ENCODE assay signal across 32 cellular contexts in the genomic region with DNA sequence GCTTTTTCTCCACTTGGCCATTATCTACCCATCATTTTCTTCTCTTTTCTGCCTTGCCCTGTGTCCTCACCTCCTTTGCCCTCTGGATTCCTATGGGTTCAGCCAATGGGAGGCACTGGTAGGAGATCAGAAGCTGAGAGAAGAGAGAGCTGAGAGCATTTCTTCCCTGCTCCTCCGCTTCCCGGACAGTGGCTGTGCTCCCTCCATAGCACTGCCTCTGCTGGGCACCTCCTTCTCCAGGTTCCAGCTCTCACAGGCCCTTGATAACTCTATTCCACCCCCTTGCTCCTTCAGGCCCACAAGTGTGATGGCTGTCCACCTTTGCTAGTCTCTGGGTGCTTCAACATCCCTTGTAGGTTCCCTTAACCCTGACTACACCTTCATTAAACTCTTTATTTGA.
"Had no signal": no experiment of that assay in that cellular context is flagged by ENCODE, and none has a peak within 500 bp of the region (broad histone marks: within the 10 kb centered on the region; RNA-seq: fewer than 3 reads in every experiment).

No MANE protein-coding gene starts in this region.

- H3K27ac Mint-ChIP-seq: immature natural killer cell; naive thymus-derived CD8-positive, alpha-beta T cell; nephron; progenitor cell of endocrine pancreas; stimulated activated memory B cell treated with anti-CD40 and anti-IgM and Interleukin-4, amounts not matched to agents 10 μg/mL and 1 μg/mL and 100 μg/mL, for 72 hours; stimulated activated naive CD8-positive, alpha-beta T cell treated with anti-CD3 and anti-CD28 coated beads, Interleukin-15, amount 100 ng/mL, for 72 hours had no signal

- H3K9me3 ChIP-seq: left lung, lower lobe of right lung, neutrophil, ovary, right atrium auricular region, right lobe of liver, testis, thyroid gland, transverse colon, upper lobe of right lung had no signal

- H3K4me3 Mint-ChIP-seq: immature natural killer cell; naive thymus-derived CD8-positive, alpha-beta T cell; nephron; neural crest cell; stimulated activated memory B cell treated with anti-CD40 and anti-IgM and Interleukin-4, amounts not matched to agents 10 μg/mL and 1 μg/mL and 100 μg/mL, for 72 hours; stimulated activated naive CD8-positive, alpha-beta T cell treated with anti-CD3 and anti-CD28 coated beads, Interleukin-15, amount 100 ng/mL, for 72 hours had no signal

- H3K27me3 ChIP-seq: ovary, right atrium auricular region, right lobe of liver, testis, thyroid gland, transverse colon had no signal

- ATAC-seq: left colon; left lung; lower lobe of right lung; naive thymus-derived CD8-positive, alpha-beta T cell; right lobe of liver; stimulated activated memory B cell treated with anti-CD40 and anti-IgM and Interleukin-4, amounts not matched to agents 10 μg/mL and 1 μg/mL and 100 μg/mL, for 72 hours; stimulated activated naive CD8-positive, alpha-beta T cell treated with anti-CD3 and anti-CD28 coated beads, Interleukin-15, amount 100 ng/mL, for 72 hours; upper lobe of right lung had no signal

- H3K27ac ChIP-seq: left lung, lower lobe of right lung, neutrophil, ovary, right atrium auricular region, right lobe of liver, testis, thyroid gland, transverse colon, upper lobe of right lung had no signal

- H3K36me3 Mint-ChIP-seq: immature natural killer cell; naive thymus-derived CD8-positive, alpha-beta T cell; stimulated activated memory B cell treated with anti-CD40 and anti-IgM and Interleukin-4, amounts not matched to agents 10 μg/mL and 1 μg/mL and 100 μg/mL, for 72 hours had no signal

- FAIRE-seq: islet of Langerhans, kidney, urothelium cell line had no signal

- DNase-seq: hypothalamus; immature natural killer cell; kidney; left colon; left lung; lower lobe of right lung; mammary epithelial cell; mesenchymal stem cell; naive thymus-derived CD8-positive, alpha-beta T cell; occipital lobe; ovary; right lobe of liver; stimulated activated CD4-positive, alpha-beta T cell treated with anti-CD3 and anti-CD28 coated beads, Interleukin-1b, Interleukin-23, amount 100 ng/mL, for 48 hours; stimulated activated CD4-positive, alpha-beta T cell treated with anti-CD3 and anti-CD28 coated beads, Interleukin-2, amount 100 ng/mL, for 48 hours; stimulated activated CD4-positive, alpha-beta T cell treated with anti-CD3 and anti-CD28 coated beads, Interleukin-4, amount 100 ng/mL, for 4 hours; stimulated activated CD8-positive, alpha-beta memory T cell treated with anti-CD3 and anti-CD28 coated beads, Interleukin-4, amount 100 ng/mL, for 48 hours; stimulated activated naive CD4-positive, alpha-beta T cell treated with Interleukin-2 at 50 U/mL for 16 hours; stimulated activated naive CD8-positive, alpha-beta T cell treated with anti-CD3 and anti-CD28 coated beads, Interleukin-15, amount 100 ng/mL, for 72 hours; substantia nigra; testis; thyroid gland; transverse colon; upper lobe of right lung had no signal

- H3K4me1 Mint-ChIP-seq: immature natural killer cell; naive thymus-derived CD8-positive, alpha-beta T cell; nephron; neural crest cell; stimulated activated memory B cell treated with anti-CD40 and anti-IgM and Interleukin-4, amounts not matched to agents 10 μg/mL and 1 μg/mL and 100 μg/mL, for 72 hours; stimulated activated naive CD8-positive, alpha-beta T cell treated with anti-CD3 and anti-CD28 coated beads, Interleukin-15, amount 100 ng/mL, for 72 hours had no signal

- H3K4me1 ChIP-seq: left lung, lower lobe of right lung, right atrium auricular region, right lobe of liver, testis, thyroid gland, transverse colon, upper lobe of right lung had no signal

- H3K9me3 Mint-ChIP-seq: naive thymus-derived CD8-positive, alpha-beta T cell; nephron; neural crest cell; stimulated activated memory B cell treated with anti-CD40 and anti-IgM and Interleukin-4, amounts not matched to agents 10 μg/mL and 1 μg/mL and 100 μg/mL, for 72 hours; stimulated activated naive CD8-positive, alpha-beta T cell treated with anti-CD3 and anti-CD28 coated beads, Interleukin-15, amount 100 ng/mL, for 72 hours had no signal

- H3K4me3 ChIP-seq: left lung, lower lobe of right lung, ovary, right atrium auricular region, right lobe of liver, smooth muscle cell, testis, thyroid gland, transverse colon, upper lobe of right lung had no signal

- H3K4me2 ChIP-seq: smooth muscle cell had no signal

- H3K27me3 Mint-ChIP-seq: progenitor cell of endocrine pancreas had no signal

- H3K36me3 ChIP-seq: left lung, lower lobe of right lung, neutrophil, ovary, right atrium auricular region, right lobe of liver, thyroid gland, transverse colon, upper lobe of right lung had no signal
